ENCODE assay signal across 12 cellular contexts in genomic region chr13:43041368-43041921, GRCh38. TPM values are rescaled to one million over a fixed set of nuclear protein-coding genes. Genes with fewer than 3 reads are reported as not detected.
DNase-seq lines count a peak whose midpoint lies in the region; ATAC-seq and TF ChIP-seq lines count a peak whose summit lies in the region.
"Had no signal": no experiment of that assay in that cellular context is flagged by ENCODE, and none has a peak within 500 bp of the region (broad histone marks: within the 10 kb centered on the region; RNA-seq: fewer than 3 reads in every experiment).

No MANE protein-coding gene starts in this region.

- peaks cover 12% of the 10 kb centered on the region for H3K36me3 Mint-ChIP-seq in mesothelial cell of epicardium
- H3K36me3 Mint-ChIP-seq in activated CD4-positive, alpha-beta memory T cell treated with anti-CD3 and anti-CD28 coated beads, Interleukin-2, amount 10 ng/mL, durations not matched to agents 7 days and 5 days (ENCODE audit: low read depth): peaks cover 41% of the 10 kb centered on the region

- TF ChIP-seq CTCF in mesothelial cell of epicardium (IDR thresholded peaks at IDR 0.05; ENCODE audit: unreplicated experiment): no peak

- H3K4me3 Mint-ChIP-seq in mesothelial cell of epicardium: no peak overlapping the region
- no peak overlapping the region for H3K4me3 Mint-ChIP-seq in activated CD4-positive, alpha-beta memory T cell treated with anti-CD3 and anti-CD28 coated beads, Interleukin-2, amount 10 ng/mL, durations not matched to agents 7 days and 5 days

- H3K27me3 Mint-ChIP-seq in mesothelial cell of epicardium (ENCODE audit: low read depth): no peaks in the 10 kb centered on the region
- H3K27me3 Mint-ChIP-seq in activated CD4-positive, alpha-beta memory T cell treated with anti-CD3 and anti-CD28 coated beads, Interleukin-2, amount 10 ng/mL, durations not matched to agents 7 days and 5 days: no peaks in the 10 kb centered on the region

- peaks cover 7% of the 10 kb centered on the region for H3K9me3 Mint-ChIP-seq in mesothelial cell of epicardium
- H3K9me3 Mint-ChIP-seq in activated CD4-positive, alpha-beta memory T cell treated with anti-CD3 and anti-CD28 coated beads, Interleukin-2, amount 10 ng/mL, durations not matched to agents 7 days and 5 days: no peaks in the 10 kb centered on the region

- CTCF ChIA-PET in activated CD4-positive, alpha-beta memory T cell treated with anti-CD3 and anti-CD28 coated beads, Interleukin-2, amount 10 ng/mL, durations not matched to agents 7 days and 5 days (lab: Charles Lee): no interaction called here

- POLR2A ChIA-PET in activated CD4-positive, alpha-beta memory T cell treated with anti-CD3 and anti-CD28 coated beads, Interleukin-2, amount 10 ng/mL, durations not matched to agents 7 days and 5 days (lab: Charles Lee): interaction anchor here (0.7 to 1.0 kb wide), 2 partner anchors 18 to 51 kb away, joined by 3 read pairs; partner anchors contain the start of gene DNAJC15

- H3K4me1 Mint-ChIP-seq in mesothelial cell of epicardium: peaks cover 76% of the 10 kb centered on the region
- peaks cover 42% of the 10 kb centered on the region for H3K4me1 Mint-ChIP-seq in activated CD4-positive, alpha-beta memory T cell treated with anti-CD3 and anti-CD28 coated beads, Interleukin-2, amount 10 ng/mL, durations not matched to agents 7 days and 5 days

- DNase-seq in mesothelial cell of epicardium (ENCODE audit: low spot score in 2 of 2, unreplicated experiment in 2 of 2) (no peak), NCI-H2081 treated with DMSO at 0.1 percent for 48 hours (lab: John Stamatoyannopoulos, UW) (no peak), cerebellar cortex (ENCODE audit: low spot score) (no peak), NK-92 (lab: John Stamatoyannopoulos, UW; ENCODE audit: unreplicated experiment) (no peak)
- DNase-seq in activated CD4-positive, alpha-beta memory T cell treated with anti-CD3 and anti-CD28 coated beads, Interleukin-2, amount 10 ng/mL, durations not matched to agents 7 days and 5 days: no peak
- DNase-seq: colonic mucosa, kidney glomerular epithelial cell, NCI-H774, upper lobe of left lung had no signal

- ATAC-seq in GM18517 (IDR thresholded peaks at IDR 0.05; ENCODE audit: unreplicated experiment) (peak; percentile 66), GM21447 (IDR thresholded peaks at IDR 0.05; ENCODE audit: unreplicated experiment) (peak; percentile 61), HG03175 (IDR thresholded peaks at IDR 0.05; ENCODE audit: unreplicated experiment) (peak; percentile 69)

- H3K27ac Mint-ChIP-seq in mesothelial cell of epicardium: peak overlapping the region; percentile 7
- H3K27ac Mint-ChIP-seq in activated CD4-positive, alpha-beta memory T cell treated with anti-CD3 and anti-CD28 coated beads, Interleukin-2, amount 10 ng/mL, durations not matched to agents 7 days and 5 days: no peak overlapping the region

RNA-seq across cellular contexts. Expression of gene DNAJC15, which starts 18.1 kb away (rescaled TPM):
- total RNA-seq in mesothelial cell of epicardium: 31.6 to 35.9 TPM (median 32.5 TPM) in 3 replicates
- 10 to 100 TPM; 14.6 to 16.3 TPM for total RNA-seq in activated CD4-positive, alpha-beta memory T cell treated with anti-CD3 and anti-CD28 coated beads, Interleukin-2, amount 10 ng/mL, durations not matched to agents 7 days and 5 days

RNA-seq across cellular contexts. Expression of gene EPSTI1, which starts 49.4 kb away (rescaled TPM):
- total RNA-seq in mesothelial cell of epicardium: 37.3 to 44.0 TPM (median 42.7 TPM) in 3 replicates
- total RNA-seq in activated CD4-positive, alpha-beta memory T cell treated with anti-CD3 and anti-CD28 coated beads, Interleukin-2, amount 10 ng/mL, durations not matched to agents 7 days and 5 days: 100 to 1,000 TPM; 128 to 135 TPM
